ENCODE assay signal across 1 cellular context in the genomic region with DNA sequence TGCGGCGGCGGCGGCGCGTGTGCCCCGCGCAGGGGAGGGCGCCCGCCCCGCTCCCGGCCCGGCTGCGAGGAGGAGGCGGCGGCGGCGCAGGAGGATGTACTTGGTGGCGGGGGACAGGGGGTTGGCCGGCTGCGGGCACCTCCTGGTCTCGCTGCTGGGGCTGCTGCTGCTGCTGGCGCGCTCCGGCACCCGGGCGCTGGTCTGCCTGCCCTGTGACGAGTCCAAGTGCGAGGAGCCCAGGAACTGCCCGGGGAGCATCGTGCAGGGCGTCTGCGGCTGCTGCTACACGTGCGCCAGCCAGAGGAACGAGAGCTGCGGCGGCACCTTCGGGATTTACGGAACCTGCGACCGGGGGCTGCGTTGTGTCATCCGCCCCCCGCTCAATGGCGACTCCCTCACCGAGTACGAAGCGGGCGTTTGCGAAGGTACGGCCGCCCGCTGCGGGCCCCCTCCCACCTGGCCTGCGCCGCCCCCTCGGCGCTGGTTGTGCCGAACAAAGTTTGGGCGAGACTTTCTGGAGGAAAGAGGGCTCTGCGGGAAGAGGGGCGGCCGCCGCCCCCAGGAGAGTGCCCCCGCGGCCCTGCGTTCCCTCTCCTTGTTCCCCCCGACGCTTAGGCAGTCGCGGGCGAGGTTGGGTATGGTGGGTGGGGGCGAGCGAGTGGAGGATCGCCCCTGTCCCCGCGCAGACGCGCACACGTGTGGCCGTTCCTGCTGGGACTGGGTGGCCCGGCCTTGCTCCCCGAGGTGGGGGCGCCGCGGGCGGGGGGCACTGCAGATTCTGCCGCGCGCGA.
TF ChIP-seq lines count a peak whose summit lies in the region.

No MANE protein-coding gene starts in this region.

TF ChIP-seq in HEK293, 187 proteins besides CTCF, POLR2A, EP300 and RAD21 (continued from another document and continues in another):
- no peak for TF ChIP-seq AEBP2 (tag by site-specific recombination; IDR thresholded peaks at IDR 0.05; ENCODE audit: borderline replicate concordance)
- TF ChIP-seq GLIS1 (tag by site-specific recombination; IDR thresholded peaks at IDR 0.05) = 0 out of 2 replicates have a peak, but pooled peaks have one; percentile 36
- no peak for TF ChIP-seq ZNF548 (tag by site-specific recombination; IDR thresholded peaks at IDR 0.05)
- TF ChIP-seq ZNF362 (tag by site-specific recombination; IDR thresholded peaks at IDR 0.05) = no peak
- no peak for TF ChIP-seq YY1 (tag by site-specific recombination; IDR thresholded peaks at IDR 0.05)
- no peak for TF ChIP-seq KLF7 (tag by site-specific recombination; IDR thresholded peaks at IDR 0.05; ENCODE audit: borderline replicate concordance)
- no peak for TF ChIP-seq ZBTB48 (tag by site-specific recombination; IDR thresholded peaks at IDR 0.05)
- TF ChIP-seq ZNF501 (tag by site-specific recombination; IDR thresholded peaks at IDR 0.05) = no peak
- no peak for TF ChIP-seq ZNF560 (tag by site-specific recombination; IDR thresholded peaks at IDR 0.05; ENCODE audit: borderline replicate concordance)
- TF ChIP-seq KLF16 (tag by site-specific recombination; IDR thresholded peaks at IDR 0.05) = no peak
- peak; percentile 10; the same call in 1 of the 2 replicates for TF ChIP-seq ZNF561 (tag by site-specific recombination; IDR thresholded peaks at IDR 0.05; ENCODE audit: borderline replicate concordance)
- peak; percentile 36; the same call in 1 of the 2 replicates for TF ChIP-seq SP7 (tag by site-specific recombination; IDR thresholded peaks at IDR 0.05)
- TF ChIP-seq, protein P1, sequence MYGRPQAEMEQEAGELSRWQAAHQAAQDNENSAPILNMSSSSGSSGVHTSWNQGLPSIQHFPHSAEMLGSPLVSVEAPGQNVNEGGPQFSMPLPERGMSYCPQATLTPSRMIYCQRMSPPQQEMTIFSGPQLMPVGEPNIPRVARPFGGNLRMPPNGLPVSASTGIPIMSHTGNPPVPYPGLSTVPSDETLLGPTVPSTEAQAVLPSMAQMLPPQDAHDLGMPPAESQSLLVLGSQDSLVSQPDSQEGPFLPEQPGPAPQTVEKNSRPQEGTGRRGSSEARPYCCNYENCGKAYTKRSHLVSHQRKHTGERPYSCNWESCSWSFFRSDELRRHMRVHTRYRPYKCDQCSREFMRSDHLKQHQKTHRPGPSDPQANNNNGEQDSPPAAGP (tag by site-specific recombination; IDR thresholded peaks at IDR 0.05) = no peak
- no peak for TF ChIP-seq ZFP41 (tag by site-specific recombination; IDR thresholded peaks at IDR 0.05; ENCODE audit: borderline replicate concordance)
- TF ChIP-seq ZNF19 (tag by site-specific recombination; IDR thresholded peaks at IDR 0.05; ENCODE audit: low read depth) = no peak
- no peak for TF ChIP-seq ZNF624 (tag by site-specific recombination; IDR thresholded peaks at IDR 0.05)
- no peak for TF ChIP-seq HOXD13 (CRISPR knock-in tag; IDR thresholded peaks at IDR 0.05; ENCODE audit: borderline replicate concordance)
- TF ChIP-seq ZNF549 (tag by site-specific recombination; IDR thresholded peaks at IDR 0.05) = no peak
- TF ChIP-seq ZNF394 (tag by site-specific recombination; IDR thresholded peaks at IDR 0.05; ENCODE audit: borderline replicate concordance) = no peak
- TF ChIP-seq OVOL3 (tag by site-specific recombination; IDR thresholded peaks at IDR 0.05) = no peak
- no peak for TF ChIP-seq MYNN (tag by site-specific recombination; IDR thresholded peaks at IDR 0.05; ENCODE audit: borderline replicate concordance)
- TF ChIP-seq, protein P2, sequence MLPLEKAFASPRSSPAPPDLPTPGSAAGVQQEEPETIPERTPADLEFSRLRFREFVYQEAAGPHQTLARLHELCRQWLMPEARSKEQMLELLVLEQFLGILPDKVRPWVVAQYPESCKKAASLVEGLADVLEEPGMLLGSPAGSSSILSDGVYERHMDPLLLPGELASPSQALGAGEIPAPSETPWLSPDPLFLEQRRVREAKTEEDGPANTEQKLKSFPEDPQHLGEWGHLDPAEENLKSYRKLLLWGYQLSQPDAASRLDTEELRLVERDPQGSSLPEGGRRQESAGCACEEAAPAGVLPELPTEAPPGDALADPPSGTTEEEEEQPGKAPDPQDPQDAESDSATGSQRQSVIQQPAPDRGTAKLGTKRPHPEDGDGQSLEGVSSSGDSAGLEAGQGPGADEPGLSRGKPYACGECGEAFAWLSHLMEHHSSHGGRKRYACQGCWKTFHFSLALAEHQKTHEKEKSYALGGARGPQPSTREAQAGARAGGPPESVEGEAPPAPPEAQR (tag by site-specific recombination; IDR thresholded peaks at IDR 0.05) = no peak
- no peak for TF ChIP-seq ZNF518A (tag by site-specific recombination; conservative IDR thresholded peaks at IDR 0.05; ENCODE audit: low read depth)
- TF ChIP-seq ZNF621 (tag by site-specific recombination; IDR thresholded peaks at IDR 0.05) = no peak
- no peak for TF ChIP-seq ZSCAN23 (tag by site-specific recombination; IDR thresholded peaks at IDR 0.05)
- peak; percentile 68 for TF ChIP-seq SP3 (tag by site-specific recombination; IDR thresholded peaks at IDR 0.05)
- TF ChIP-seq ZEB2 (tag by site-specific recombination; IDR thresholded peaks at IDR 0.05) = 0 out of 2 replicates have a peak, but pooled peaks have one; percentile 48
- TF ChIP-seq ZNF747 (tag by site-specific recombination; IDR thresholded peaks at IDR 0.05) = no peak
- TF ChIP-seq ZNF664 (tag by site-specific recombination; IDR thresholded peaks at IDR 0.05) = no peak
- no peak for TF ChIP-seq REPIN1 (tag by site-specific recombination; IDR thresholded peaks at IDR 0.05; ENCODE audit: low read depth)
- TF ChIP-seq ZNF140 (tag by site-specific recombination; IDR thresholded peaks at IDR 0.05) = no peak
- TF ChIP-seq ZNF645 (tag by site-specific recombination; IDR thresholded peaks at IDR 0.05) = no peak
- TF ChIP-seq ZSCAN30 (tag by site-specific recombination; IDR thresholded peaks at IDR 0.05) = no peak
- TF ChIP-seq, protein P3, sequence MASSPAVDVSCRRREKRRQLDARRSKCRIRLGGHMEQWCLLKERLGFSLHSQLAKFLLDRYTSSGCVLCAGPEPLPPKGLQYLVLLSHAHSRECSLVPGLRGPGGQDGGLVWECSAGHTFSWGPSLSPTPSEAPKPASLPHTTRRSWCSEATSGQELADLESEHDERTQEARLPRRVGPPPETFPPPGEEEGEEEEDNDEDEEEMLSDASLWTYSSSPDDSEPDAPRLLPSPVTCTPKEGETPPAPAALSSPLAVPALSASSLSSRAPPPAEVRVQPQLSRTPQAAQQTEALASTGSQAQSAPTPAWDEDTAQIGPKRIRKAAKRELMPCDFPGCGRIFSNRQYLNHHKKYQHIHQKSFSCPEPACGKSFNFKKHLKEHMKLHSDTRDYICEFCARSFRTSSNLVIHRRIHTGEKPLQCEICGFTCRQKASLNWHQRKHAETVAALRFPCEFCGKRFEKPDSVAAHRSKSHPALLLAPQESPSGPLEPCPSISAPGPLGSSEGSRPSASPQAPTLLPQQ (tag by site-specific recombination; IDR thresholded peaks at IDR 0.05) = no peak
- TF ChIP-seq ZNF596 (tag by site-specific recombination; IDR thresholded peaks at IDR 0.05) = no peak
- TF ChIP-seq ZNF514 (tag by site-specific recombination; IDR thresholded peaks at IDR 0.05) = no peak
- TF ChIP-seq YY2 (tag by site-specific recombination; IDR thresholded peaks at IDR 0.05) = no peak
- no peak for TF ChIP-seq ZBTB17 (tag by site-specific recombination; IDR thresholded peaks at IDR 0.05)
- TF ChIP-seq ZNF175 (tag by site-specific recombination; IDR thresholded peaks at IDR 0.05) = no peak
- no peak for TF ChIP-seq ZBTB49 (tag by site-specific recombination; IDR thresholded peaks at IDR 0.05; ENCODE audit: low read depth)
- no peak for TF ChIP-seq ZNF350 (tag by site-specific recombination; IDR thresholded peaks at IDR 0.05)
- no peak for TF ChIP-seq ZFP3 (tag by site-specific recombination; IDR thresholded peaks at IDR 0.05; ENCODE audit: low read depth)
- no peak for TF ChIP-seq ZNF121 (tag by site-specific recombination; IDR thresholded peaks at IDR 0.05)
- TF ChIP-seq GFI1B (tag by site-specific recombination; IDR thresholded peaks at IDR 0.05) = no peak
- TF ChIP-seq ZNF404 (tag by site-specific recombination; IDR thresholded peaks at IDR 0.05) = no peak
- no peak for TF ChIP-seq ZNF155 (tag by site-specific recombination; IDR thresholded peaks at IDR 0.05)
- no peak for TF ChIP-seq ZNF530 (tag by site-specific recombination; IDR thresholded peaks at IDR 0.05; ENCODE audit: low read depth)
- TF ChIP-seq ZNF311 (tag by site-specific recombination; IDR thresholded peaks at IDR 0.05; ENCODE audit: borderline replicate concordance) = no peak
- no peak for TF ChIP-seq ZFP69B (tag by site-specific recombination; IDR thresholded peaks at IDR 0.05)
